ENCODE assay signal across 10 cellular contexts in genomic region chr1:19435851-19436465, GRCh38. TPM values are rescaled to one million over a fixed set of nuclear protein-coding genes. Genes with fewer than 3 reads are reported as not detected.
DNase-seq lines count a peak whose midpoint lies in the region; ATAC-seq and TF ChIP-seq lines count a peak whose summit lies in the region.
"Had no signal": no experiment of that assay in that cellular context is flagged by ENCODE, and none has a peak within 500 bp of the region (broad histone marks: within the 10 kb centered on the region; RNA-seq: fewer than 3 reads in every experiment).

No MANE protein-coding gene starts in this region.

- H3K9me3 ChIP-seq in mammary epithelial cell (replicated peaks; ENCODE audit: insufficient read depth, low read length) (no peaks in the 10 kb centered on the region), mucosa of rectum (ENCODE audit: control insufficient read depth in 2 of 2, low read length in 2 of 2) (no peaks in the 10 kb centered on the region), transverse colon (no peaks in the 10 kb centered on the region)

- dilution Hi-C loops in mammary epithelial cell (cut with HindIII; ENCODE audit: low sequenced_read_pairs): loop anchor here (10.0 kb wide), 1 partner anchor 49 kb away; the partner anchor contains the start of gene CAPZB

- H2AFZ ChIP-seq in mammary epithelial cell (ENCODE audit: low read depth, low read length): no peak overlapping the region

- DNase-seq in activated effector memory CD4-positive, alpha-beta T cell treated with anti-CD3 and anti-CD28 coated beads, Interleukin-2, amount 50 U/mL, for 16 hours: peak; percentile 68
- no peak for DNase-seq in activated effector memory CD4-positive, alpha-beta T cell treated with Interleukin-2 at 50 U/mL for 16 hours
- DNase-seq in mammary epithelial cell (no peak), transverse colon (no peak), D341Med (ENCODE audit: low spot score) (no peak)
- DNase-seq: DMS 273 treated with DMSO at 0.1 percent for 48 hours, H7 had no signal

- CTCF ChIA-PET in mammary epithelial cell (lab: Charles Lee; ENCODE audit: low non-redundant PET): interaction anchor here (0.6 kb wide), 1 partner anchor 40 kb away, joined by 3 read pairs; no protein-coding TSS in a partner anchor

- H3K4me1 ChIP-seq in mammary epithelial cell (ENCODE audit: insufficient read depth, low read length) (peaks cover 58% of the 10 kb centered on the region), mucosa of rectum (ENCODE audit: control insufficient read depth in 2 of 2, insufficient read depth in 2 of 2, low read length in 2 of 2) (peaks cover 40 to 50% of the 10 kb centered on the region in 2 donors), transverse colon (peaks cover 67 to 91% (median 80%) of the 10 kb centered on the region in 4 donors)

- peaks cover 2% of the 10 kb centered on the region for H4K20me1 ChIP-seq in mammary epithelial cell (ENCODE audit: insufficient read depth, low read length)

- no peak for TF ChIP-seq EP300 in transverse colon (IDR thresholded peaks at IDR 0.05; ENCODE audit: low read depth)

- peaks cover 3% of the 10 kb centered on the region for H3K36me3 ChIP-seq in mammary epithelial cell (ENCODE audit: insufficient read depth, low read length)
- peaks cover 3 to 10% of the 10 kb centered on the region in 2 donors for H3K36me3 ChIP-seq in mucosa of rectum (ENCODE audit: control insufficient read depth in 2 of 2, insufficient read depth in 2 of 2, low read length in 2 of 2)
- H3K36me3 ChIP-seq in transverse colon: no peaks in the 10 kb centered on the region

- BruUV-seq in mammary epithelial cell (replicated peaks; lab: Mats Ljungman, UMichigan): no TSS peak

- no peaks in the 10 kb centered on the region for H3K27me3 ChIP-seq in mammary epithelial cell (ENCODE audit: insufficient read depth, low read length)
- H3K27me3 ChIP-seq in mucosa of rectum (ENCODE audit: control insufficient read depth in 2 of 2, insufficient read depth in 2 of 2, low read length in 2 of 2): no peaks in the 10 kb centered on the region
- no peaks in the 10 kb centered on the region for H3K27me3 ChIP-seq in transverse colon

- H3K79me2 ChIP-seq in mammary epithelial cell (ENCODE audit: insufficient read depth, low read length): peaks cover 94% of the 10 kb centered on the region

- peak overlapping the region; percentile 46 for H3K27ac ChIP-seq in mammary epithelial cell (ENCODE audit: insufficient read depth, low read depth, low read length)
- peak overlapping the region; percentile 71 to 76 for H3K27ac ChIP-seq in mucosa of rectum (ENCODE audit: low read depth in 2 of 2, low read length in 2 of 2)
- peak overlapping the region; percentile 80 to 93 (median 82) for H3K27ac ChIP-seq in transverse colon

- WGBS in mammary epithelial cell (ENCODE audit: low coverage, missing lambda C conversion rate): 41% methylated on average over 13 of the region's 13 CpGs
- 71 to 83% methylated on average over 7 to 13 of the region's 13 CpGs for WGBS in transverse colon (ENCODE audit: low coverage in 1 of 2), 2 donors

- H3K4me2 ChIP-seq in mammary epithelial cell (ENCODE audit: insufficient read depth, low read depth, low read length): peak overlapping the region; percentile 46

- in situ Hi-C loops in mammary epithelial cell (cut with MboI; ENCODE audit: low sequenced_read_pairs in 2 of 2): no loop called here
- in situ Hi-C loops in transverse colon (cut with MboI; ENCODE audit: low pct_ligation_motif_present in 1 of 4, low pct_unique_long_range_greater_than_20kb in 1 of 4, low sequenced_read_pairs in 3 of 4): no loop called here

- TF ChIP-seq POLR2A in transverse colon (IDR thresholded peaks at IDR 0.05): no peak

- H3K9ac ChIP-seq in mammary epithelial cell (ENCODE audit: insufficient read depth, low read length) (no peak overlapping the region), mucosa of rectum (ENCODE audit: low read depth in 1 of 2, low read length in 2 of 2) (no peak overlapping the region)

- intact Hi-C loops in mammary epithelial cell (cut with micrococcal nuclease): no loop called here
- intact Hi-C loops in transverse colon (cut with DNase I; ENCODE audit: low total_unique reads): loop anchor here (10.0 kb wide), 1 partner anchor 49 kb away; the partner anchor contains the start of gene CAPZB

- ATAC-seq in GM18498 (IDR thresholded peaks at IDR 0.05; ENCODE audit: unreplicated experiment) (no peak), GM21367 (IDR thresholded peaks at IDR 0.05; ENCODE audit: unreplicated experiment) (no peak)

- no peak for TF ChIP-seq CTCF in mammary epithelial cell (conservative IDR thresholded peaks at IDR 0.05 in 1 of 2, IDR thresholded peaks at IDR 0.05 in 1 of 2; ENCODE audit: extremely low read depth in 1 of 2, insufficient read depth in 1 of 2, low read depth in 1 of 2, low read length in 2 of 2)
- no peak for TF ChIP-seq CTCF in transverse colon (IDR thresholded peaks at IDR 0.05)

- no peak overlapping the region for H3K4me3 ChIP-seq in mammary epithelial cell (replicated peaks in 1 of 3; ENCODE audit: insufficient read depth in 1 of 3, low read depth in 2 of 3, low read length in 3 of 3)
- no peak overlapping the region for H3K4me3 ChIP-seq in mucosa of rectum (ENCODE audit: low read length in 2 of 2)
- H3K4me3 ChIP-seq in transverse colon: no peak overlapping the region

RNA-seq across cellular contexts. Expression of gene CAPZB, which starts 49.4 kb away (rescaled TPM):
- total RNA-seq in mammary epithelial cell (100 to 1,000 TPM; 134 to 309 TPM), transverse colon (100 to 1,000 TPM; 127 to 404 (median 136) TPM)
- polyA plus RNA-seq in mammary epithelial cell: 337 TPM
- 222 TPM for polyA minus RNA-seq in mammary epithelial cell
